Comparison of ENCODE assay signal across 8 cellular contexts in genomic region chr12:49347307-49348237, GRCh38. TPM values are rescaled to one million over a fixed set of nuclear protein-coding genes. Genes with fewer than 3 reads are reported as not detected.
DNase-seq lines count a peak whose midpoint lies in the region; TF ChIP-seq lines count a peak whose summit lies in the region.

No MANE protein-coding gene starts in this region.

- peaks cover 13% of the 10 kb centered on the region for H3K27me3 Mint-ChIP-seq in glutamatergic neuron (ENCODE audit: unreplicated experiment)

- H3K36me3 Mint-ChIP-seq in glutamatergic neuron (ENCODE audit: unreplicated experiment), result no peaks in the 10 kb centered on the region

- H3K27ac Mint-ChIP-seq in glutamatergic neuron (ENCODE audit: unreplicated experiment), result peak overlapping the region; percentile 38

- H3K4me1 Mint-ChIP-seq in glutamatergic neuron (ENCODE audit: low read depth, unreplicated experiment), result peaks cover 18% of the 10 kb centered on the region

- TF ChIP-seq EP300 in Ishikawa (IDR thresholded peaks at IDR 0.05; ENCODE audit: borderline replicate concordance) (no peak; the same call in 1 of the 2 replicates), ovary (IDR thresholded peaks at IDR 0.05) (no peak)

- TF ChIP-seq RAD21 in Ishikawa (IDR thresholded peaks at IDR 0.05; ENCODE audit: low read depth), result peak; percentile 54; the same call in 1 of the 2 replicates

- no peaks in the 10 kb centered on the region; the same call in 1 of the 2 replicates for H3K9me3 ChIP-seq in SJSA1 (replicated peaks)
- no peaks in the 10 kb centered on the region for H3K9me3 ChIP-seq in ovary
- H3K9me3 ChIP-seq in thymus (ENCODE audit: control insufficient read depth), result peaks cover 1% of the 10 kb centered on the region

- peaks cover 33% of the 10 kb centered on the region for H3K27me3 ChIP-seq in SJSA1 (replicated peaks)
- H3K27me3 ChIP-seq in ovary, result peaks cover 22% of the 10 kb centered on the region
- peaks cover 69% of the 10 kb centered on the region for H3K27me3 ChIP-seq in thymus (ENCODE audit: control insufficient read depth, insufficient read depth)

- 4 to 10% (median 6%) methylated on average over 32 to 37 of the region's 37 CpGs for WGBS in ovary, 3 donors
- 17% methylated on average over 37 of the region's 37 CpGs for WGBS in thymus

- peak overlapping the region; percentile 88 for H3K4me3 Mint-ChIP-seq in glutamatergic neuron (ENCODE audit: unreplicated experiment)

- peaks cover 6% of the 10 kb centered on the region for H3K9me3 Mint-ChIP-seq in glutamatergic neuron (ENCODE audit: unreplicated experiment)

- H3K36me3 ChIP-seq in SJSA1 (no peaks in the 10 kb centered on the region), ovary (no peaks in the 10 kb centered on the region), thymus (ENCODE audit: control insufficient read depth, insufficient read depth) (no peaks in the 10 kb centered on the region)

- peak; percentile 59 for DNase-seq in NCI-H1436 (lab: John Stamatoyannopoulos, UW)
- DNase-seq in NCI-H1436 treated with DMSO at 0.1 percent for 48 hours (lab: John Stamatoyannopoulos, UW), result no peak
- peak; percentile 85 to 93 for DNase-seq in SJSA1 (ENCODE audit: low read depth in 1 of 2, low spot score in 2 of 2)
- peak; percentile 82 for DNase-seq in activated naive CD4-positive, alpha-beta T cell treated with anti-CD3 and anti-CD28 coated beads, Interleukin-2, amount 50 U/mL, for 16 hours
- peak; percentile 91 for DNase-seq in glutamatergic neuron
- peak; percentile 63 to 84 (median 76) for DNase-seq in ovary

- H3K4me3 ChIP-seq in SJSA1, result peak overlapping the region; percentile 35
- peak overlapping the region; percentile 9 for H3K4me3 ChIP-seq in ovary
- peak overlapping the region; percentile 24 for H3K4me3 ChIP-seq in thymus (ENCODE audit: low read length)

- H3K4me1 ChIP-seq in SJSA1 (replicated peaks), result peaks cover 60% of the 10 kb centered on the region
- H3K4me1 ChIP-seq in ovary (ENCODE audit: insufficient read depth), result peaks cover 16% of the 10 kb centered on the region
- H3K4me1 ChIP-seq in thymus (ENCODE audit: control insufficient read depth, insufficient read depth, low read length), result peaks cover 13% of the 10 kb centered on the region

- intact Hi-C loops in ovary (cut with DNase I), result loop anchor here in 2 of 4 donors (5.0 to 10.0 kb wide), 2 partner anchors 167 to 170 kb away; no protein-coding TSS in a partner anchor

- no peak for TF ChIP-seq POLR2A in ovary (IDR thresholded peaks at IDR 0.05)

- TF ChIP-seq CTCF in glutamatergic neuron (IDR thresholded peaks at IDR 0.05; ENCODE audit: partially characterized antibody, unreplicated experiment) (peak; percentile 100), ovary (IDR thresholded peaks at IDR 0.05) (peak; percentile 63 to 74 (median 70))

- peak overlapping the region; percentile 16; the same call in 1 of the 2 replicates for H3K27ac ChIP-seq in SJSA1
- H3K27ac ChIP-seq in ovary, result no peak overlapping the region
- no peak overlapping the region for H3K27ac ChIP-seq in thymus (ENCODE audit: low read depth)

TF ChIP-seq in Ishikawa, 13 proteins besides CTCF, POLR2A, EP300 and RAD21:
- TF ChIP-seq EGR1 (IDR thresholded peaks at IDR 0.05) (peak; percentile 37; the same call in 1 of the 2 replicates), YY1 (IDR thresholded peaks at IDR 0.05; ENCODE audit: low read depth) (no peak), NFIC (IDR thresholded peaks at IDR 0.05) (peak; percentile 79), ZBTB7A (IDR thresholded peaks at IDR 0.05; ENCODE audit: low read depth) (peak; percentile 99), USF1 (IDR thresholded peaks at IDR 0.05) (no peak; the same call in 1 of the 2 replicates), FOXM1 (IDR thresholded peaks at IDR 0.05; ENCODE audit: borderline replicate concordance, low read depth) (no peak), REST (IDR thresholded peaks at IDR 0.05; ENCODE audit: low read depth) (no peak), MAX (IDR thresholded peaks at IDR 0.05) (peak; percentile 57), TAF1 (IDR thresholded peaks at IDR 0.05; ENCODE audit: low read depth) (no peak; the same call in 1 of the 2 replicates), TEAD4 (IDR thresholded peaks at IDR 0.05) (peak; percentile 54), CEBPB (IDR thresholded peaks at IDR 0.05) (no peak), CREB1 (IDR thresholded peaks at IDR 0.05; ENCODE audit: low read depth) (no peak), TCF12 (IDR thresholded peaks at IDR 0.05; ENCODE audit: low read depth) (peak; percentile 61; the same call in 1 of the 2 replicates)

RNA-seq across cellular contexts. Expression of gene DNAJC22, which starts 0.9 kb away (rescaled TPM):
- total RNA-seq in SJSA1 (2014; rRNA removed; shearing (Covaris generic)), result 6.3 and 9.6 TPM in 2 replicates
- total RNA-seq in glutamatergic neuron (ENCODE audit: unreplicated experiment) (4.5 TPM), ovary (1 to 10 TPM in 1 of 7 donors, under 1 TPM in 4, not detected in 2; 0.37 to 3.4 (median 0.47) TPM)
- polyA plus RNA-seq in ovary (under 1 TPM; 0.30 to 0.58 TPM), thymus (0.27 TPM)

RNA-seq across cellular contexts. Expression of gene C1QL4, which starts 10.6 kb away (rescaled TPM):
- 0.34 and 1.9 TPM in 2 replicates for total RNA-seq in SJSA1 (2014; rRNA removed; shearing (Covaris generic))
- total RNA-seq in glutamatergic neuron (ENCODE audit: unreplicated experiment) (4.8 TPM), ovary (not detected)
- polyA plus RNA-seq in ovary (not detected), thymus (0.21 TPM)

RNA-seq across cellular contexts. Expression of gene SPATS2, which starts 19.7 kb away (rescaled TPM):
- 41.7 and 44.6 TPM in 2 replicates for total RNA-seq in SJSA1 (2014; rRNA removed; shearing (Covaris generic))
- total RNA-seq in glutamatergic neuron (ENCODE audit: unreplicated experiment) (43.9 TPM), ovary (10 to 100 TPM in 6 of 7 donors, 1 to 10 TPM in 1; 9.1 to 19.7 (median 15.2) TPM)
- polyA plus RNA-seq in ovary (10 to 100 TPM; 10.9 to 28.2 TPM), thymus (15.3 TPM)

RNA-seq across cellular contexts. Expression of gene TROAP, which starts 24.5 kb away (rescaled TPM):
- 50.1 and 50.8 TPM in 2 replicates for total RNA-seq in SJSA1 (2014; rRNA removed; shearing (Covaris generic))
- total RNA-seq in glutamatergic neuron (ENCODE audit: unreplicated experiment) (11.7 TPM), ovary (1 to 10 TPM in 3 of 7 donors, under 1 TPM in 3, not detected in 1; 0.36 to 1.6 (median 0.89) TPM)
- polyA plus RNA-seq in ovary (under 1 TPM; 0.40 to 0.92 TPM), thymus (12.4 TPM)

RNA-seq across cellular contexts. Expression of gene PRPH, which starts 52.6 kb away (rescaled TPM):
- not detected in 2 replicates for total RNA-seq in SJSA1 (2014; rRNA removed; shearing (Covaris generic))
- 2,189 TPM for total RNA-seq in glutamatergic neuron (ENCODE audit: unreplicated experiment)
- total RNA-seq in ovary, result 1 to 10 TPM in 2 of 7 donors, under 1 TPM in 5; 0.15 to 1.8 (median 0.34) TPM
- 1 to 10 TPM in 1 of 2 donors, under 1 TPM in 1; 0.33 to 1.4 TPM for polyA plus RNA-seq in ovary
- 1.6 TPM for polyA plus RNA-seq in thymus
